In the genomic region with DNA sequence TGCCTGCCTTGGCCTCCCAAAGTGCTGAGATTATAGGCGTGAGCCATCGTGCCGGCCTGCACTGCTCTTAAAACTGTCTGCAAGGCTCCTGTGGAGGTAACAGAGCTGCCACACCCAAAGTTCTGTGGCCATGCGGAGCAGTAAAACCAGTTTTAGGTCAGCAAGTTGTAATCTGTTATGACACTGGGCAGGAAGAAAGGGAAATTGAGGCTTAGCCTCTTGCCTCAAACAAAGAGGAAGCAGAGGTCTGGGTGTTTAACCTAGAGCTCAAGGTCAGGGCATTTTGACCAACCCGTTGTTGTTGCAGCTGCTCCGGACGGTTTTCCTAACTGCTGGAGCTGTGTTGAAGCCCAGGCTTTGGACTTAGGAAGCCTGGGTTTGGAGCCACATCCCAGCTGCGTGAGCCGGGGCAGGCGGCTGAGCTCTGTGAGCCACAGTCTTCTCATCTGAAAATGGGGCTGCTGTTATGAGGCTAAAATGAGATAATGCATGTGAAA, we compare ENCODE assay signal across 15 cellular contexts. TPM values are rescaled to one million over a fixed set of nuclear protein-coding genes. Genes with fewer than 3 reads are reported as not detected.
DNase-seq lines count a peak whose midpoint lies in the region; ATAC-seq, FAIRE-seq and TF ChIP-seq lines count a peak whose summit lies in the region.
"Had no signal": no experiment of that assay in that cellular context is flagged by ENCODE, and none has a peak within 500 bp of the region (broad histone marks: within the 10 kb centered on the region; RNA-seq: fewer than 3 reads in every experiment).

No MANE protein-coding gene starts in this region.

- POLR2A ChIA-PET in Caco-2 (lab: Charles Lee) (no interaction called here), endothelial cell of umbilical vein (lab: Charles Lee) (interaction anchor here (0.7 kb wide), 1 partner anchor 58 kb away, joined by 7 read pairs; no protein-coding TSS in a partner anchor), WTC11 (lab: Charles Lee) (interaction anchor here (0.5 kb wide), 1 partner anchor 21 kb away, joined by 6 read pairs; no protein-coding TSS in a partner anchor)

- CTCF ChIA-PET in Caco-2 (lab: Charles Lee), result interaction anchor here (0.7 kb wide), 2 partner anchors 17 to 29 kb away, joined by 3 to 8 read pairs; no protein-coding TSS in a partner anchor
- CTCF ChIA-PET in endothelial cell of umbilical vein (lab: Charles Lee), result interaction anchor here (1.0 to 4.6 kb wide), 10 partner anchors 9 to 204 kb away, joined by 3 to 24 read pairs (median 4); no protein-coding TSS in a partner anchor
- CTCF ChIA-PET in WTC11 (lab: Charles Lee), result interaction anchor here (0.6 to 5.2 kb wide), 7 partner anchors 11 to 329 kb away, joined by 3 to 31 read pairs (median 4); no protein-coding TSS in a partner anchor

- H3K9me3 Mint-ChIP-seq in Caco-2 (ENCODE audit: unreplicated experiment) (no peaks in the 10 kb centered on the region), WTC11 (no peaks in the 10 kb centered on the region)
- H3K9me3 Mint-ChIP-seq: HFFc6 had no signal

- peaks cover 6% of the 10 kb centered on the region for H3K4me1 Mint-ChIP-seq in Caco-2 (ENCODE audit: low read depth, unreplicated experiment)
- peaks cover 3% of the 10 kb centered on the region for H3K4me1 Mint-ChIP-seq in WTC11

- BruUV-seq in Caco-2 (replicated peaks; lab: Mats Ljungman, UMichigan) (no TSS peak), endothelial cell of umbilical vein (replicated peaks; lab: Mats Ljungman, UMichigan) (no TSS peak)

- no peak for DNase-seq in Caco-2
- peak; percentile 76 for DNase-seq in NOMO-1 treated with dmso at 0.1 percent for 144 hours (lab: John Stamatoyannopoulos, UW; ENCODE audit: unreplicated experiment)
- no peak for DNase-seq in endothelial cell of umbilical vein (ENCODE audit: low read depth, low spot score)
- peak; percentile 51 for DNase-seq in prostate gland (ENCODE audit: low spot score)
- no peak for DNase-seq in WTC11 (ENCODE audit: low spot score)
- no peak for DNase-seq in NCI-H1105 treated with DMSO at 0.1 percent for 48 hours (lab: John Stamatoyannopoulos, UW)
- DNase-seq: activated T-cell treated with anti-CD3 and anti-CD28 coated beads for 4 hours, DMS153, HFFc6, NCI-H2029, NCI-H774, SK-N-SH, testis had no signal

- H3K4me3 Mint-ChIP-seq in Caco-2 (ENCODE audit: unreplicated experiment) (no peak overlapping the region), WTC11 (no peak overlapping the region)
- H3K4me3 Mint-ChIP-seq: HFFc6 had no signal

- no peaks in the 10 kb centered on the region for H3K27me3 Mint-ChIP-seq in Caco-2 (ENCODE audit: insufficient read depth, unreplicated experiment)
- no peaks in the 10 kb centered on the region for H3K27me3 Mint-ChIP-seq in WTC11 (ENCODE audit: low read depth)

- H3K4me2 ChIP-seq in endothelial cell of umbilical vein (ENCODE audit: insufficient read depth, low read length), result no peak overlapping the region
- H3K4me2 ChIP-seq: SK-N-SH had no signal

- no peak overlapping the region for H3K27ac ChIP-seq in endothelial cell of umbilical vein (ENCODE audit: insufficient read depth, low read depth, low read length)
- peak overlapping the region in 1 of 2 donors; percentile 33 for H3K27ac ChIP-seq in prostate gland
- H3K27ac ChIP-seq: testis had no signal

- H3K36me3 ChIP-seq in Caco-2 (ENCODE audit: control insufficient read depth, insufficient read depth, low read length) (no peaks in the 10 kb centered on the region), endothelial cell of umbilical vein (ENCODE audit: control insufficient read depth in 2 of 2, extremely low read depth in 1 of 2, insufficient read depth in 2 of 2, low read length in 2 of 2) (no peaks in the 10 kb centered on the region), prostate gland (no peaks in the 10 kb centered on the region)

- dilution Hi-C loops in endothelial cell of umbilical vein (cut with MboI; ENCODE audit: extremely low pct_ligation_motif_present, low sequenced_read_pairs), result no loop called here

- H3K9me1 ChIP-seq in endothelial cell of umbilical vein (replicated peaks; ENCODE audit: control insufficient read depth, extremely low read depth, insufficient read depth, low read length), result no peaks in the 10 kb centered on the region

- H3K4me3 ChIP-seq in Caco-2 (ENCODE audit: low read depth, low read length) (no peak overlapping the region), endothelial cell of umbilical vein (replicated peaks in 1 of 3; ENCODE audit: insufficient read depth in 1 of 3, low read depth in 1 of 3, low read length in 3 of 3) (no peak overlapping the region), prostate gland (no peak overlapping the region)
- H3K4me3 ChIP-seq: testis had no signal

- peaks cover 10% of the 10 kb centered on the region for H3K4me1 ChIP-seq in Caco-2
- H3K4me1 ChIP-seq in endothelial cell of umbilical vein (ENCODE audit: control insufficient read depth, extremely low read depth, insufficient read depth, low read length), result no peaks in the 10 kb centered on the region
- peaks cover 2% of the 10 kb centered on the region for H3K4me1 ChIP-seq in prostate gland (replicated peaks)

- peak overlapping the region; percentile 6 for H2AFZ ChIP-seq in endothelial cell of umbilical vein (ENCODE audit: low read depth, low read length)

- H3K27me3 ChIP-seq in Caco-2 (replicated peaks; ENCODE audit: control insufficient read depth, insufficient read depth, low read length), result no peaks in the 10 kb centered on the region
- H3K27me3 ChIP-seq in endothelial cell of umbilical vein (ENCODE audit: control insufficient read depth in 2 of 2, insufficient read depth in 2 of 2, low read length in 2 of 2), result no peaks in the 10 kb centered on the region
- no peaks in the 10 kb centered on the region for H3K27me3 ChIP-seq in prostate gland (replicated peaks; ENCODE audit: insufficient read depth)
- H3K27me3 ChIP-seq: testis had no signal

- H3K79me2 ChIP-seq in endothelial cell of umbilical vein (ENCODE audit: control insufficient read depth, insufficient read depth, low read length), result no peaks in the 10 kb centered on the region

- H3K36me3 Mint-ChIP-seq in Caco-2 (ENCODE audit: insufficient read depth, unreplicated experiment) (peaks cover 10% of the 10 kb centered on the region), WTC11 (no peaks in the 10 kb centered on the region)

- intact Hi-C loops in Caco-2 (cut with micrococcal nuclease; ENCODE audit: unreplicated experiment), result loop anchor here (10.0 kb wide), 1 partner anchor 326 kb away; a partner anchor contains a TSS
- intact Hi-C loops in endothelial cell of umbilical vein (cut with micrococcal nuclease), result loop anchor here (5.0 kb wide), 1 partner anchor 189 kb away; no protein-coding TSS in a partner anchor
- intact Hi-C loops in prostate gland (cut with DNase I), result no loop called here

- H4K20me1 ChIP-seq in endothelial cell of umbilical vein (replicated peaks; ENCODE audit: control insufficient read depth, extremely low read depth, insufficient read depth, low read length), result no peaks in the 10 kb centered on the region

- no peaks in the 10 kb centered on the region for H3K9me3 ChIP-seq in Caco-2
- H3K9me3 ChIP-seq in endothelial cell of umbilical vein (replicated peaks; ENCODE audit: control insufficient read depth, insufficient read depth, low read length), result no peaks in the 10 kb centered on the region
- H3K9me3 ChIP-seq in prostate gland, result no peaks in the 10 kb centered on the region
- H3K9me3 ChIP-seq: SK-N-SH, testis had no signal

- no peak for TF ChIP-seq POLR2A in endothelial cell of umbilical vein (IDR thresholded peaks at IDR 0.05; ENCODE audit: low read depth, low read length)
- TF ChIP-seq POLR2A in prostate gland (IDR thresholded peaks at IDR 0.05), result no peak

- no peak for TF ChIP-seq CTCF in Caco-2 (IDR thresholded peaks at IDR 0.05; ENCODE audit: insufficient read depth in 1 of 2, low read depth in 1 of 2, low read length in 1 of 2, severe bottlenecking in 1 of 2, unreplicated experiment in 1 of 2)
- no peak for TF ChIP-seq CTCF in endothelial cell of umbilical vein (IDR thresholded peaks at IDR 0.05; ENCODE audit: extremely low read depth in 1 of 2, insufficient read depth in 1 of 2, low read depth in 1 of 2, low read length in 2 of 2)
- no peak for TF ChIP-seq CTCF in prostate gland (IDR thresholded peaks at IDR 0.05)
- no peak for TF ChIP-seq CTCF in WTC11 (IDR thresholded peaks at IDR 0.05)

- no peak overlapping the region for H3K9ac ChIP-seq in endothelial cell of umbilical vein (replicated peaks; ENCODE audit: extremely low read depth, insufficient read depth, low read length)
- H3K9ac ChIP-seq: SK-N-SH had no signal

- peak overlapping the region; percentile 48 for H3K27ac Mint-ChIP-seq in Caco-2 (ENCODE audit: unreplicated experiment)
- H3K27ac Mint-ChIP-seq in WTC11, result no peak overlapping the region
- H3K27ac Mint-ChIP-seq: HFFc6 had no signal

- ATAC-seq in WTC11 (no peak), HG03196 (IDR thresholded peaks at IDR 0.05; ENCODE audit: unreplicated experiment) (no peak), HG02884 (IDR thresholded peaks at IDR 0.05; ENCODE audit: unreplicated experiment) (no peak)

- 80% methylated on average over 10 of the region's 10 CpGs for WGBS in prostate gland

- FAIRE-seq in endothelial cell of umbilical vein (lab: Jason Lieb, UNC), result no peak

RNA-seq across cellular contexts. Expression of a gene that starts 7.4 kb away (rescaled TPM):
- total RNA-seq in Caco-2 (2022) (69.3 and 70.5 TPM in 2 replicates), endothelial cell of umbilical vein (35.8 and 40.9 TPM in 2 replicates), prostate gland (10 to 100 TPM; 14.9 to 38.6 TPM), WTC11 (2021) (44.9 to 56.6 TPM (median 45.6 TPM) in 3 replicates)
- polyA plus RNA-seq in endothelial cell of umbilical vein, result 11.9 and 13.6 TPM in 2 replicates
- polyA plus RNA-seq in endothelial cell of umbilical vein (2011; cell fraction: cytosol; rRNA removed), result 10.3 and 10.9 TPM in 2 replicates
- 45.6 and 45.9 TPM in 2 replicates for polyA plus RNA-seq in endothelial cell of umbilical vein (2011; cell fraction: nucleus; rRNA removed)
- polyA plus RNA-seq in endothelial cell of umbilical vein (2012), result 22.5 and 22.6 TPM in 2 replicates
- 25.5 and 35.2 TPM in 2 replicates for polyA minus RNA-seq in endothelial cell of umbilical vein
- polyA minus RNA-seq in endothelial cell of umbilical vein (2011; cell fraction: cytosol; rRNA and poly(A)+ RNA removed), result 25.8 TPM
- polyA minus RNA-seq in endothelial cell of umbilical vein (2011; cell fraction: nucleus; rRNA and poly(A)+ RNA removed), result 28.9 and 36.4 TPM in 2 replicates

RNA-seq across cellular contexts. Expression of a gene that starts 17.4 kb away (rescaled TPM):
- total RNA-seq in Caco-2 (2022) (412 and 462 TPM in 2 replicates), endothelial cell of umbilical vein (357 and 375 TPM in 2 replicates), prostate gland (100 to 1,000 TPM; 198 to 277 TPM), WTC11 (2021) (833 to 990 TPM (median 989 TPM) in 3 replicates)
- 372 and 375 TPM in 2 replicates for polyA plus RNA-seq in endothelial cell of umbilical vein
- polyA plus RNA-seq in endothelial cell of umbilical vein (2011; cell fraction: cytosol; rRNA removed), result 404 and 435 TPM in 2 replicates
- polyA plus RNA-seq in endothelial cell of umbilical vein (2011; cell fraction: nucleus; rRNA removed), result 176 and 177 TPM in 2 replicates
- polyA plus RNA-seq in endothelial cell of umbilical vein (2012), result 424 and 476 TPM in 2 replicates
- 299 and 337 TPM in 2 replicates for polyA minus RNA-seq in endothelial cell of umbilical vein
- polyA minus RNA-seq in endothelial cell of umbilical vein (2011; cell fraction: cytosol; rRNA and poly(A)+ RNA removed), result 244 TPM
- 55.8 and 60.8 TPM in 2 replicates for polyA minus RNA-seq in endothelial cell of umbilical vein (2011; cell fraction: nucleus; rRNA and poly(A)+ RNA removed)

RNA-seq across cellular contexts. Expression of a gene that starts 37.3 kb away (rescaled TPM):
- total RNA-seq in Caco-2 (2022) (77.5 and 84.7 TPM in 2 replicates), endothelial cell of umbilical vein (43.6 and 50.7 TPM in 2 replicates), prostate gland (10 to 100 TPM; 21.8 to 30.8 TPM), WTC11 (2021) (48.4 to 53.7 TPM (median 50.0 TPM) in 3 replicates)
- polyA plus RNA-seq in endothelial cell of umbilical vein, result 47.6 and 52.9 TPM in 2 replicates
- polyA plus RNA-seq in endothelial cell of umbilical vein (2011; cell fraction: cytosol; rRNA removed), result 65.1 and 71.5 TPM in 2 replicates
- 32.8 and 36.5 TPM in 2 replicates for polyA plus RNA-seq in endothelial cell of umbilical vein (2011; cell fraction: nucleus; rRNA removed)
- 53.4 and 74.3 TPM in 2 replicates for polyA plus RNA-seq in endothelial cell of umbilical vein (2012)
- 22.0 and 29.5 TPM in 2 replicates for polyA minus RNA-seq in endothelial cell of umbilical vein
- 34.4 TPM for polyA minus RNA-seq in endothelial cell of umbilical vein (2011; cell fraction: cytosol; rRNA and poly(A)+ RNA removed)
- polyA minus RNA-seq in endothelial cell of umbilical vein (2011; cell fraction: nucleus; rRNA and poly(A)+ RNA removed), result 11.1 and 17.5 TPM in 2 replicates

RNA-seq across cellular contexts. Expression of a gene that starts 37.4 kb away (rescaled TPM):
- total RNA-seq in Caco-2 (2022) (43.5 and 48.3 TPM in 2 replicates), endothelial cell of umbilical vein (52.0 and 53.2 TPM in 2 replicates), prostate gland (10 to 100 TPM; 30.8 to 42.4 TPM), WTC11 (2021) (39.6 to 44.4 TPM (median 44.0 TPM) in 3 replicates)
- polyA plus RNA-seq in endothelial cell of umbilical vein, result 125 and 141 TPM in 2 replicates
- polyA plus RNA-seq in endothelial cell of umbilical vein (2011; cell fraction: cytosol; rRNA removed), result 68.6 and 70.6 TPM in 2 replicates
- 68.5 and 71.9 TPM in 2 replicates for polyA plus RNA-seq in endothelial cell of umbilical vein (2011; cell fraction: nucleus; rRNA removed)
- 45.3 and 45.4 TPM in 2 replicates for polyA plus RNA-seq in endothelial cell of umbilical vein (2012)
- 120 and 142 TPM in 2 replicates for polyA minus RNA-seq in endothelial cell of umbilical vein
- 52.4 TPM for polyA minus RNA-seq in endothelial cell of umbilical vein (2011; cell fraction: cytosol; rRNA and poly(A)+ RNA removed)
- 34.2 and 41.0 TPM in 2 replicates for polyA minus RNA-seq in endothelial cell of umbilical vein (2011; cell fraction: nucleus; rRNA and poly(A)+ RNA removed)

Comparison
In these comparisons a context has a peak if more than half of its experiments do, and no peak if none do; other contexts are left out.
1. DNase-seq: peak in NOMO-1 treated with dmso at 0.1 percent for 144 hours (single experiment) and prostate gland (single experiment); none in Caco-2 (0 of 2), endothelial cell of umbilical vein (single experiment), WTC11 (single experiment) and NCI-H1105 treated with DMSO at 0.1 percent for 48 hours (single experiment).